Comparison of ENCODE assay signal across 8 cellular contexts in genomic region chr17:35117984-35118383, GRCh38. TPM values are rescaled to one million over a fixed set of nuclear protein-coding genes. Genes with fewer than 3 reads are reported as not detected.
DNase-seq lines count a peak whose midpoint lies in the region; ATAC-seq and TF ChIP-seq lines count a peak whose summit lies in the region.

No MANE protein-coding gene starts in this region.

- H3K9me2 ChIP-seq in PC-9 (ENCODE audit: insufficient read depth) = no peaks in the 10 kb centered on the region

- H3K4me2 ChIP-seq in PC-9 = no peak overlapping the region

- DNase-seq in MCF 10A (ENCODE audit: unreplicated experiment) (peak; percentile 56), breast epithelium (ENCODE audit: low spot score in 2 of 2) (no peak), PC-9 (peak; percentile 35 to 40), epithelial cell of esophagus (ENCODE audit: low read depth) (peak; percentile 52), superior temporal gyrus (ENCODE audit: extremely low spot score) (peak; percentile 21), NCI-H1048 (lab: John Stamatoyannopoulos, UW) (no peak), vagina (ENCODE audit: extremely low spot score in 2 of 2) (no peak)

- H3K9me3 ChIP-seq in breast epithelium (no peaks in the 10 kb centered on the region), PC-9 (ENCODE audit: insufficient read depth, low read depth) (no peaks in the 10 kb centered on the region), vagina (no peaks in the 10 kb centered on the region)

- BruUV-seq in MCF 10A (replicated peaks; lab: Mats Ljungman, UMichigan) (no TSS peak), PC-9 (replicated peaks; lab: Mats Ljungman, UMichigan) (no TSS peak)

- H3K27me3 ChIP-seq in breast epithelium (no peaks in the 10 kb centered on the region), PC-9 (ENCODE audit: insufficient read depth, low read depth) (no peaks in the 10 kb centered on the region), vagina (no peaks in the 10 kb centered on the region)

- no peaks in the 10 kb centered on the region; the same call in none of the 2 replicates for H3F3A ChIP-seq in PC-9 (ENCODE audit: insufficient read depth, low read depth)

- intact Hi-C loops in MCF 10A (cut with micrococcal nuclease) = loop anchor here (1.0 to 5.0 kb wide), 4 partner anchors 55 to 916 kb away; partner anchors contain the start of gene RFFL
- intact Hi-C loops in breast epithelium (cut with DNase I; ENCODE audit: low total_unique reads) = loop anchor here (10.0 kb wide), 1 partner anchor 573 kb away; no protein-coding TSS in a partner anchor
- intact Hi-C loops in PC-9 (cut with micrococcal nuclease; ENCODE audit: unreplicated experiment) = loop anchor here (1.0 to 2.0 kb wide), 2 partner anchors 120 to 697 kb away; no protein-coding TSS in a partner anchor
- intact Hi-C loops in vagina (cut with DNase I) = loop anchor here (5.0 to 10.0 kb wide), 2 partner anchors 573 to 696 kb away; no protein-coding TSS in a partner anchor

- CTCF ChIA-PET in MCF 10A (lab: Yijun Ruan, JAX) = interaction anchor here (0.6 to 7.0 kb wide), 16 partner anchors 12 to 951 kb away, joined by 3 to 97 read pairs (median 6); no protein-coding TSS in a partner anchor
- CTCF ChIA-PET in PC-9 (lab: Charles Lee) = interaction anchor here (0.5 to 1.3 kb wide), 3 partner anchors 313 to 576 kb away, joined by 3 to 4 read pairs (median 3); no protein-coding TSS in a partner anchor

- H3K4me3 ChIP-seq in breast epithelium = no peak overlapping the region
- no peak overlapping the region for H3K4me3 ChIP-seq in PC-9
- H3K4me3 ChIP-seq in epithelial cell of esophagus (ENCODE audit: low read length) = no peak overlapping the region
- H3K4me3 ChIP-seq in vagina = no peak overlapping the region

- peaks cover 8% of the 10 kb centered on the region for H3K36me3 Mint-ChIP-seq in MCF 10A (ENCODE audit: insufficient read depth, unreplicated experiment)

- H3K4me1 Mint-ChIP-seq in MCF 10A (ENCODE audit: insufficient read depth, unreplicated experiment) = peaks cover 23% of the 10 kb centered on the region

- no peak for TF ChIP-seq POLR2A in breast epithelium (IDR thresholded peaks at IDR 0.05)
- no peak for TF ChIP-seq POLR2A in vagina (IDR thresholded peaks at IDR 0.05)

- H3K4me1 ChIP-seq in breast epithelium (no peaks in the 10 kb centered on the region), PC-9 (replicated peaks; ENCODE audit: insufficient read depth) (peaks cover 9% of the 10 kb centered on the region; the same call in 1 of the 2 replicates), vagina (peaks cover 16% of the 10 kb centered on the region)

- H3K27ac Mint-ChIP-seq in MCF 10A (ENCODE audit: low read depth, unreplicated experiment) = no peak overlapping the region

- POLR2A ChIA-PET in MCF 10A (lab: Yijun Ruan, JAX) (interaction anchor here (0.6 to 1.4 kb wide), 6 partner anchors 13 to 1640 kb away, joined by 3 to 5 read pairs (median 3); no protein-coding TSS in a partner anchor), PC-9 (lab: Charles Lee; ENCODE audit: unreplicated experiment) (interaction anchor here (0.6 kb wide), 2 partner anchors 137 to 547 kb away, joined by 3 to 4 read pairs; no protein-coding TSS in a partner anchor)

- H3K79me2 ChIP-seq in PC-9 (ENCODE audit: low read depth) = no peaks in the 10 kb centered on the region

- H3K9me3 Mint-ChIP-seq in MCF 10A (ENCODE audit: unreplicated experiment) = no peaks in the 10 kb centered on the region

- TF ChIP-seq CTCF in MCF 10A (IDR thresholded peaks at IDR 0.05; ENCODE audit: unreplicated experiment) (peak; percentile 34), breast epithelium (IDR thresholded peaks at IDR 0.05) (no peak), PC-9 (conservative IDR thresholded peaks at IDR 0.05) (peak; percentile 39; the same call in 1 of the 2 replicates), epithelial cell of esophagus (IDR thresholded peaks at IDR 0.05; ENCODE audit: insufficient read depth, low read depth, low read length, missing control alignments) (peak; percentile 57), vagina (IDR thresholded peaks at IDR 0.05) (no peak)

- no peak overlapping the region for H3K27ac ChIP-seq in breast epithelium
- H3K27ac ChIP-seq in PC-9 = no peak overlapping the region
- H3K27ac ChIP-seq in vagina = no peak overlapping the region

- H4K20me1 ChIP-seq in PC-9 (ENCODE audit: insufficient read depth) = no peaks in the 10 kb centered on the region

- H3K36me3 ChIP-seq in breast epithelium (no peaks in the 10 kb centered on the region), PC-9 (ENCODE audit: low read depth) (no peaks in the 10 kb centered on the region), vagina (no peaks in the 10 kb centered on the region)

- H2AFZ ChIP-seq in PC-9 = no peak overlapping the region

- no peak for ATAC-seq in GM18520 (IDR thresholded peaks at IDR 0.05; ENCODE audit: unreplicated experiment)

- no peaks in the 10 kb centered on the region for H3K27me3 Mint-ChIP-seq in MCF 10A (ENCODE audit: insufficient read depth, unreplicated experiment)

- no peak overlapping the region for H3K4me3 Mint-ChIP-seq in MCF 10A (ENCODE audit: unreplicated experiment)

RNA-seq across cellular contexts. Expression of gene RAD51D, which starts 1.7 kb away (rescaled TPM):
- total RNA-seq in MCF 10A (2022) = 9.6 and 13.0 TPM in 2 replicates
- 10 to 100 TPM in 2 of 3 donors, 1 to 10 TPM in 1; 7.9 to 12.6 (median 10.5) TPM for total RNA-seq in breast epithelium
- 7.8 and 9.7 TPM in 2 replicates for total RNA-seq in PC-9 (2021)
- 5.2 TPM for total RNA-seq in vagina

RNA-seq across cellular contexts. Expression of gene FNDC8, which starts 3.4 kb away (rescaled TPM):
- not detected in 2 replicates for total RNA-seq in MCF 10A (2022)
- not detected for total RNA-seq in breast epithelium
- not detected in 2 replicates for total RNA-seq in PC-9 (2021)
- total RNA-seq in vagina = not detected

RNA-seq across cellular contexts. Expression of gene NLE1, which starts 24.1 kb away (rescaled TPM):
- total RNA-seq in MCF 10A (2022) = 24.3 and 36.2 TPM in 2 replicates
- total RNA-seq in breast epithelium = 10 to 100 TPM; 15.2 to 32.1 (median 18.2) TPM
- total RNA-seq in PC-9 (2021) = 16.4 and 20.8 TPM in 2 replicates
- 25.8 TPM for total RNA-seq in vagina

RNA-seq across cellular contexts. Expression of gene UNC45B, which starts 29.6 kb away (rescaled TPM):
- not detected in 2 replicates for total RNA-seq in MCF 10A (2022)
- not detected for total RNA-seq in breast epithelium
- total RNA-seq in PC-9 (2021) = not detected in 2 replicates
- total RNA-seq in vagina = not detected

RNA-seq across cellular contexts. Expression of gene RFFL, which starts 54.5 kb away (rescaled TPM):
- total RNA-seq in MCF 10A (2022) (22.0 and 22.6 TPM in 2 replicates), breast epithelium (10 to 100 TPM; 13.8 to 27.5 (median 19.4) TPM), PC-9 (2021) (36.7 and 38.1 TPM in 2 replicates), vagina (25.3 TPM)

Comparison
In these comparisons a context has a peak if more than half of its experiments do, and no peak if none do; other contexts are left out.
1. DNase-seq: peak in MCF 10A (single experiment), PC-9 (2 of 2), epithelial cell of esophagus (single experiment) and superior temporal gyrus (single experiment); none in breast epithelium (0 of 2), NCI-H1048 (single experiment) and vagina (0 of 2).
2. CTCF ChIP-seq: peak in MCF 10A (single experiment), PC-9 (single experiment) and epithelial cell of esophagus (single experiment); none in breast epithelium (0 of 3) and vagina (0 of 3).